In genomic region chr2:235501663-235502009, GRCh38 we compare ENCODE assay signal across 14 cellular contexts. TPM values are rescaled to one million over a fixed set of nuclear protein-coding genes. Genes with fewer than 3 reads are reported as not detected.
A peak's percentile ranks its signal among the peaks of the same experiment; 100 is the strongest.
DNase-seq lines count a peak whose midpoint lies in the region; ATAC-seq and TF ChIP-seq lines count a peak whose summit lies in the region.
"Had no signal": no experiment of that assay in that cellular context is flagged by ENCODE, and none has a peak within 500 bp of the region (broad histone marks: within the 10 kb centered on the region; RNA-seq: fewer than 3 reads in every experiment).

No MANE protein-coding gene starts in this region.

- H3K27me3 Mint-ChIP-seq in glutamatergic neuron (ENCODE audit: unreplicated experiment) (peaks cover 3% of the 10 kb centered on the region), type B pancreatic cell (no peaks in the 10 kb centered on the region)

- H3K36me3 ChIP-seq in right atrium auricular region = no peaks in the 10 kb centered on the region
- H3K36me3 ChIP-seq: gastrocnemius medialis, Peyer's patch, tibial nerve had no signal

- H3K4me1 ChIP-seq in right atrium auricular region = peaks cover 0 to 51% of the 10 kb centered on the region in 2 donors

- TF ChIP-seq CTCF in right atrium auricular region (IDR thresholded peaks at IDR 0.05) (no peak), glutamatergic neuron (IDR thresholded peaks at IDR 0.05; ENCODE audit: partially characterized antibody, unreplicated experiment) (no peak), type B pancreatic cell (conservative IDR thresholded peaks at IDR 0.05) (no peak)

- H3K27ac Mint-ChIP-seq in glutamatergic neuron (ENCODE audit: unreplicated experiment) (peak overlapping the region; percentile 100), type B pancreatic cell (no peak overlapping the region)
- H3K27ac Mint-ChIP-seq: CD4-positive, alpha-beta T cell had no signal

- peak overlapping the region; percentile 74 for H3K4me3 Mint-ChIP-seq in glutamatergic neuron (ENCODE audit: unreplicated experiment)
- H3K4me3 Mint-ChIP-seq in type B pancreatic cell = peak overlapping the region; percentile 17
- H3K4me3 Mint-ChIP-seq: CD4-positive, alpha-beta T cell had no signal

- peak overlapping the region in 1 of 2 donors; percentile 2 for H3K4me3 ChIP-seq in right atrium auricular region
- H3K4me3 ChIP-seq: Peyer's patch, tibial nerve had no signal

- intact Hi-C loops in left ventricle myocardium superior (cut with micrococcal nuclease) = no loop called here

- H3K9me3 ChIP-seq in right atrium auricular region = no peaks in the 10 kb centered on the region
- H3K9me3 ChIP-seq: gastrocnemius medialis, Peyer's patch, tibial nerve had no signal

- DNase-seq in left ventricle myocardium superior (no peak), right atrium auricular region (ENCODE audit: low spot score) (no peak), RPMI8226 (peak; percentile 81), glutamatergic neuron (no peak), type B pancreatic cell (ENCODE audit: extremely low spot score, unreplicated experiment) (no peak), GM19240 (ENCODE audit: insufficient read length, low spot score) (no peak)
- no peak for DNase-seq in central memory CD4-positive, alpha-beta T cell
- no peak for DNase-seq in activated CD4-positive, alpha-beta T cell treated with anti-CD3 and anti-CD28 coated beads, Interleukin-2, amount 50 U/mL, for 4 hours
- DNase-seq: activated CD4-positive, alpha-beta T cell treated with anti-CD3 and anti-CD28 coated beads, Interleukin-2, amount 50 U/mL, for 1 hour; CD4-positive, alpha-beta T cell; gastrocnemius medialis; NCI-H1092; Peyer's patch had no signal

- H3K27me3 ChIP-seq in right atrium auricular region = no peaks in the 10 kb centered on the region
- H3K27me3 ChIP-seq: gastrocnemius medialis, Peyer's patch, tibial nerve had no signal

- no peak overlapping the region for H3K27ac ChIP-seq in right atrium auricular region
- H3K27ac ChIP-seq: Peyer's patch had no signal

- peak; percentile 39 for ATAC-seq in left ventricle myocardium superior
- ATAC-seq: gastrocnemius medialis had no signal

- H3K36me3 Mint-ChIP-seq in glutamatergic neuron (ENCODE audit: unreplicated experiment) (no peaks in the 10 kb centered on the region), type B pancreatic cell (peaks cover 6% of the 10 kb centered on the region)

- H3K4me1 Mint-ChIP-seq in glutamatergic neuron (ENCODE audit: low read depth, unreplicated experiment) (peaks cover 76% of the 10 kb centered on the region), type B pancreatic cell (ENCODE audit: unreplicated experiment) (peaks cover 78% of the 10 kb centered on the region)

- H3K9me3 Mint-ChIP-seq in glutamatergic neuron (ENCODE audit: unreplicated experiment) = peaks cover 6% of the 10 kb centered on the region
- H3K9me3 Mint-ChIP-seq in type B pancreatic cell = no peaks in the 10 kb centered on the region
- H3K9me3 Mint-ChIP-seq: CD4-positive, alpha-beta T cell had no signal

RNA-seq across cellular contexts. Expression of gene AGAP1, which starts 7.8 kb away (rescaled TPM):
- total RNA-seq in left ventricle myocardium superior (22.3 TPM), right atrium auricular region (10 to 100 TPM; 11.6 to 17.2 TPM), glutamatergic neuron (ENCODE audit: unreplicated experiment) (153 TPM), type B pancreatic cell (ENCODE audit: low replicate concordance) (46.3 and 52.7 TPM in 2 replicates)
